Comparison of ENCODE assay signal across 32 cellular contexts in genomic region chr6:147105786-147106185, GRCh38.
"Had no signal": no experiment of that assay in that cellular context is flagged by ENCODE, and none has a peak within 500 bp of the region (broad histone marks: within the 10 kb centered on the region; RNA-seq: fewer than 3 reads in every experiment).

No MANE protein-coding gene starts in this region.

- ATAC-seq: activated naive CD4-positive, alpha-beta T cell treated with anti-CD3 and anti-CD28 coated beads, Interleukin-2, amount 50 U/mL, for 72 hours; activated naive CD8-positive, alpha-beta T cell treated with anti-CD3 and anti-CD28 coated beads, Interleukin-2, amount 50 U/mL, for 24 hours; activated T-cell treated with anti-CD3 and anti-CD28 coated beads, Interleukin-2, amount 50 U/mL, for 4 hours; activated T-cell treated with anti-CD3 and anti-CD28 coated beads, Interleukin-2, amount 50 U/mL, for 72 hours; activated T-helper 17 cell treated with anti-CD3 and anti-CD28 coated beads, Interleukin-2, amount 50 U/mL, for 72 hours; body of pancreas had no signal

- H3K9me3 ChIP-seq: adrenal gland, ascending aorta, body of pancreas, breast epithelium had no signal

- FAIRE-seq: astrocyte, bronchial epithelial cell had no signal

- H3K4me1 ChIP-seq: adrenal gland, ascending aorta, breast epithelium had no signal

- H3K4me3 ChIP-seq: adrenal gland, ascending aorta, body of pancreas, breast epithelium, cardiac muscle cell had no signal

- H3K27me3 ChIP-seq: adrenal gland, ascending aorta, body of pancreas, brain microvascular endothelial cell, breast epithelium, cardiac muscle cell had no signal

- H3K27ac ChIP-seq: adrenal gland, ascending aorta, body of pancreas, brain microvascular endothelial cell, breast epithelium, cardiac muscle cell had no signal

- H3K36me3 ChIP-seq: adrenal gland, ascending aorta, brain microvascular endothelial cell, breast epithelium, cardiac muscle cell had no signal

- DNase-seq: activated effector memory CD4-positive, alpha-beta T cell treated with anti-CD3 and anti-CD28 coated beads, Interleukin-2, amount 50 U/mL, for 16 hours; activated effector memory CD4-positive, alpha-beta T cell treated with Interleukin-2 at 50 U/mL for 16 hours; activated gamma-delta T cell; activated gamma-delta T cell treated with Interleukin-2 at 50 U/mL for 16 hours; activated naive CD4-positive, alpha-beta T cell; activated naive CD4-positive, alpha-beta T cell treated with anti-CD3 and anti-CD28 coated beads for 36 hours; activated naive CD4-positive, alpha-beta T cell treated with anti-CD3 and anti-CD28 coated beads, Interleukin-2, amount 10 ng/mL, durations not matched to agents 7 days and 5 days; activated naive CD4-positive, alpha-beta T cell treated with anti-CD3 and anti-CD28 coated beads, Interleukin-2, amount 50 U/mL, for 16 hours; activated naive CD4-positive, alpha-beta T cell treated with Interleukin-2 at 50 U/mL for 16 hours; activated naive CD8-positive, alpha-beta T cell treated with anti-CD3 and anti-CD28 coated beads for 36 hours; activated naive CD8-positive, alpha-beta T cell treated with anti-CD3 and anti-CD28 coated beads, Interleukin-2, amount 10 ng/mL, durations not matched to agents 7 days and 5 days; activated naive CD8-positive, alpha-beta T cell treated with anti-CD3 and anti-CD28 coated beads, Interleukin-2, amount 50 U/mL, for 24 hours; activated T-cell treated with anti-CD3 and anti-CD28 coated beads, Interleukin-2, amount 50 U/mL, for 4 hours; activated T-cell treated with anti-CD3 and anti-CD28 coated beads, Interleukin-2, amount 50 U/mL, for 48 hours; activated T-cell treated with anti-CD3 and anti-CD28 coated beads, Interleukin-2, amount 50 U/mL, for 72 hours; adrenal gland; amniotic stem cell; amygdala; anterior cingulate cortex; aorta; body of pancreas; brain microvascular endothelial cell; caudate nucleus; central memory CD4-positive, alpha-beta T cell; cerebellar nuclear complex had no signal
